ENCODE assay signal across 7 cellular contexts in the genomic region with DNA sequence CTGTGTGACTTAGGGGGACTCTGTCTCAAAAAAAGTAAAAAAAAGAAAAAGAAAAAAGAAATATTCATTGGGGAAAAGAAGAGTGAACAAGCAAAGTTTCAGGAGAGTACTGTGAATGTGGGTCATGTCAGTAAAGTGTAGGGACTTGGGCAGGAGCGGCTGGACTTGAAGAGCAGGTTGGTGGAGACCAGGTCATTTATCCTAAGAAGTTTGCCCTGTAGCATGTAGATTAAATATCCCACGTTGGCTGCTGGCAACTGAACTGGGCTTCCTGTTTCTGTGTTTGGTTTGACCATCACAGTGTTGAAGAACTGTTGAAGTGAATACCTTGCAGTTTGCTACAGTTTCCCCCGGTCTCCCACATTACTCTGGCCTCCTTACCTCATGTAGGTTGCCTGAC. TPM values are rescaled to one million over a fixed set of nuclear protein-coding genes. Genes with fewer than 3 reads are reported as not detected.
DNase-seq lines count a peak whose midpoint lies in the region; ATAC-seq and TF ChIP-seq lines count a peak whose summit lies in the region.
"Not testable (repeated sequence)": the region's sequence is repeated elsewhere in the genome, so short reads cannot be mapped to it uniquely, and the experiment has no call there.

No MANE protein-coding gene starts in this region.

- not testable (repeated sequence) for H4K8ac ChIP-seq in H9 (replicated peaks; ENCODE audit: insufficient read length, low read depth, low read length); trophoblast cell (ENCODE audit: low read depth, low read length)

- not testable (repeated sequence) for H2BK5ac ChIP-seq in H9 (ENCODE audit: insufficient read length, low read length)
- peak overlapping the region; percentile 42 for H2BK5ac ChIP-seq in trophoblast cell (ENCODE audit: low read depth, low read length, poor library complexity)

- H3K27me3 ChIP-seq in H9 (ENCODE audit: insufficient read depth, low read length); breast epithelium; trophoblast cell (ENCODE audit: insufficient read depth, low read length); stomach: not testable (repeated sequence)

- TF ChIP-seq EP300 in stomach (IDR thresholded peaks at IDR 0.05) = not testable (repeated sequence)

- H3K36me3 Mint-ChIP-seq in H9 (ENCODE audit: insufficient read depth in 1 of 3, low read depth in 3 of 3) = peaks cover 2 to 19% (median 19%) of the 10 kb centered on the region in 3 experiments; a peak in 5 of 7 replicates
- H3K36me3 Mint-ChIP-seq in T-helper 17 cell (ENCODE audit: low read depth) = not testable (repeated sequence)
- H3K36me3 Mint-ChIP-seq in activated T-helper 17 cell treated with anti-CD3 and anti-CD28 coated beads, Interleukin-2, amount 50 U/mL, for 72 hours (ENCODE audit: low read depth) = peaks cover 19% of the 10 kb centered on the region

- not testable (repeated sequence) for H3K56ac ChIP-seq in H9 (ENCODE audit: insufficient read length, low read depth, low read length)

- H3K27ac Mint-ChIP-seq in H9 (peak overlapping the region in 2 of 3 experiments; percentile 34 to 59; a peak in 3 of 7 replicates), T-helper 17 cell (peak overlapping the region; percentile 21)
- H3K27ac Mint-ChIP-seq in activated T-helper 17 cell treated with anti-CD3 and anti-CD28 coated beads, Interleukin-2, amount 50 U/mL, for 72 hours = peak overlapping the region; percentile 96

- not testable (repeated sequence) for H3K4me2 ChIP-seq in H9 (ENCODE audit: insufficient read depth, insufficient read length, low read length); trophoblast cell (ENCODE audit: low read length)

- H4K12ac ChIP-seq in trophoblast cell (ENCODE audit: low read depth, low read length) = not testable (repeated sequence)

- H2AK5ac ChIP-seq in H9 (ENCODE audit: insufficient read length, low read length); trophoblast cell (ENCODE audit: low read length): not testable (repeated sequence)

- not testable (repeated sequence) for H3K9me3 ChIP-seq in H9 (ENCODE audit: control insufficient read depth, low read depth, low read length); T-helper 17 cell (ENCODE audit: control insufficient read depth, low read length, poor library complexity, severe bottlenecking); breast epithelium; trophoblast cell (ENCODE audit: insufficient read depth, low read depth, low read length); stomach

- not testable (repeated sequence) for H3K27me3 Mint-ChIP-seq in H9 (ENCODE audit: low read depth); T-helper 17 cell; activated T-helper 17 cell treated with anti-CD3 and anti-CD28 coated beads, Interleukin-2, amount 50 U/mL, for 72 hours

- not testable (repeated sequence) for H2AFZ ChIP-seq in H9 (ENCODE audit: low read length); trophoblast cell (ENCODE audit: insufficient read depth, low read length, poor library complexity)

- not testable (repeated sequence) for H3K23ac ChIP-seq in H9 (ENCODE audit: insufficient read length, low read depth, low read length); trophoblast cell (ENCODE audit: low read length)

- not testable (repeated sequence) for H3K9me3 Mint-ChIP-seq in H9; activated T-helper 17 cell treated with anti-CD3 and anti-CD28 coated beads, Interleukin-2, amount 50 U/mL, for 72 hours

- H3K79me1 ChIP-seq in H9 (ENCODE audit: insufficient read depth, low read depth, low read length, poor library complexity, severe bottlenecking); trophoblast cell (ENCODE audit: low read length): not testable (repeated sequence)

- H3K4me3 ChIP-seq in breast epithelium; trophoblast cell (ENCODE audit: low read depth, low read length); stomach: not testable (repeated sequence)

- H4K5ac ChIP-seq in H9 (ENCODE audit: insufficient read length, low read depth, low read length) = not testable (repeated sequence)

- H2BK15ac ChIP-seq in H9 (ENCODE audit: low read depth, low read length) = not testable (repeated sequence)

- H2BK20ac ChIP-seq in H9 (ENCODE audit: low read depth, low read length, poor library complexity, severe bottlenecking) = not testable (repeated sequence)

- H3K4ac ChIP-seq in H9 (ENCODE audit: low read depth, low read length); trophoblast cell (ENCODE audit: low read depth, low read length): not testable (repeated sequence)

- not testable (repeated sequence) for H4K20me1 ChIP-seq in H9 (ENCODE audit: control insufficient read depth, insufficient read depth, insufficient read length)

- not testable (repeated sequence) for H3K18ac ChIP-seq in H9 (ENCODE audit: insufficient read length, low read depth, low read length); trophoblast cell (ENCODE audit: low read length)

- not testable (repeated sequence) for ATAC-seq in T-helper 17 cell; activated T-helper 17 cell treated with anti-CD3 and anti-CD28 coated beads, Interleukin-2, amount 50 U/mL, for 72 hours (replicated peaks)
- peak; percentile 88 for ATAC-seq in esophagus mucosa

- not testable (repeated sequence) for H3K23me2 ChIP-seq in H9 (ENCODE audit: insufficient read length, low read depth, low read length, poor library complexity, severe bottlenecking)

- H2BK120ac ChIP-seq in H9 (ENCODE audit: low read depth, low read length, poor library complexity, severe bottlenecking) = not testable (repeated sequence)
- peak overlapping the region; percentile 70 for H2BK120ac ChIP-seq in trophoblast cell (ENCODE audit: insufficient read depth, low read length, poor library complexity)

- not testable (repeated sequence) for H3K4me3 Mint-ChIP-seq in H9; T-helper 17 cell; activated T-helper 17 cell treated with anti-CD3 and anti-CD28 coated beads, Interleukin-2, amount 50 U/mL, for 72 hours

- H3K4me1 ChIP-seq in H9 (ENCODE audit: insufficient read depth, low read length); breast epithelium; trophoblast cell (ENCODE audit: control insufficient read depth in 1 of 2, insufficient read depth in 2 of 2, low read length in 2 of 2); stomach: not testable (repeated sequence)

- H2BK12ac ChIP-seq in H9 (ENCODE audit: insufficient read length, low read depth, low read length); trophoblast cell (ENCODE audit: low read length): not testable (repeated sequence)

- intact Hi-C loops in breast epithelium (cut with DNase I; ENCODE audit: low total_unique reads); stomach (cut with DNase I; ENCODE audit: low total_unique reads): not testable (repeated sequence)

- H3K4me1 Mint-ChIP-seq in H9, T-helper 17 cell: not testable (repeated sequence)
- H3K4me1 Mint-ChIP-seq in activated T-helper 17 cell treated with anti-CD3 and anti-CD28 coated beads, Interleukin-2, amount 50 U/mL, for 72 hours = peaks cover 23% of the 10 kb centered on the region

- not testable (repeated sequence) for TF ChIP-seq CTCF in H9 (conservative IDR thresholded peaks at IDR 0.05); breast epithelium (IDR thresholded peaks at IDR 0.05); stomach (IDR thresholded peaks at IDR 0.05)

- WGBS in H9 (ENCODE audit: extremely low coverage, insufficient read length, low lambda C conversion rate) = no CpG with 5 or more reads among the region's 3 CpGs
- no CpG with 5 or more reads among the region's 3 CpGs for whole genome bisulfite sequencing in trophoblast cell (ENCODE audit: extremely low coverage, insufficient coverage, insufficient read length)
- 34 to 59% (median 43%) methylated on average over 3 of the region's 3 CpGs for WGBS in stomach, 5 donors

- not testable (repeated sequence) for H3T11ph ChIP-seq in H9 (ENCODE audit: low read length)

- H4K91ac ChIP-seq in H9 (ENCODE audit: insufficient read length, low read depth, low read length) = not testable (repeated sequence)
- peak overlapping the region; percentile 40 for H4K91ac ChIP-seq in trophoblast cell (ENCODE audit: low read depth, low read length)

- not testable (repeated sequence) for TF ChIP-seq POLR2A in breast epithelium (IDR thresholded peaks at IDR 0.05); stomach (IDR thresholded peaks at IDR 0.05)

- H3K36me3 ChIP-seq in breast epithelium; trophoblast cell (ENCODE audit: control insufficient read depth in 1 of 2, insufficient read depth in 2 of 2, low read length in 2 of 2): not testable (repeated sequence)
- peaks cover 0 to 47% (median 33%) of the 10 kb centered on the region in 4 donors for H3K36me3 ChIP-seq in stomach

- H3K79me2 ChIP-seq in H9 (ENCODE audit: insufficient read depth, low read length); trophoblast cell (ENCODE audit: control insufficient read depth, insufficient read depth, low read length, poor library complexity): not testable (repeated sequence)

- not testable (repeated sequence) for DNase-seq in H9, T-helper 17 cell
- DNase-seq in breast epithelium (ENCODE audit: low spot score in 2 of 2) (peak; percentile 22 to 62), trophoblast cell (peak in 1 of 2 donors; percentile 34), stomach (peak; percentile 54)

- H3K9ac ChIP-seq in H9 (ENCODE audit: extremely low read depth, insufficient read length, low read length); trophoblast cell (ENCODE audit: low read length): not testable (repeated sequence)

- not testable (repeated sequence) for H3K27ac ChIP-seq in H9 (ENCODE audit: insufficient read length, low read depth, low read length); trophoblast cell (ENCODE audit: low read depth, low read length); stomach
- H3K27ac ChIP-seq in breast epithelium = peak overlapping the region in 1 of 2 donors; percentile 45

- not testable (repeated sequence) for H3K14ac ChIP-seq in H9 (ENCODE audit: insufficient read depth, low read length); trophoblast cell (ENCODE audit: low read length)

RNA-seq across cellular contexts. Expression of a gene that starts 32.8 kb away (rescaled TPM):
- 74.2 and 74.4 TPM in 2 replicates for total RNA-seq in H9 (2021)
- total RNA-seq in T-helper 17 cell = 10 to 100 TPM; 73.7 to 87.4 TPM
- 10 to 100 TPM; 67.4 to 85.7 TPM for total RNA-seq in activated T-helper 17 cell treated with anti-CD3 and anti-CD28 coated beads, Interleukin-2, amount 50 U/mL, for 72 hours
- total RNA-seq in breast epithelium = 100 to 1,000 TPM; 119 to 148 (median 120) TPM
- 48.8 TPM for total RNA-seq in esophagus mucosa
- 92.6 and 97.8 TPM in 2 replicates for polyA plus RNA-seq in trophoblast cell (2013)
- 100 to 1,000 TPM; 100 to 157 (median 149) TPM for total RNA-seq in stomach
- polyA plus RNA-seq in stomach = 10 to 100 TPM; 20.3 to 26.3 (median 21.2) TPM

Comparison
In these comparisons a context has a peak if more than half of its experiments do, and no peak if none do; other contexts are left out.
1. H3K27ac Mint-ChIP-seq: peak in every context shown above with its lines; median percentile 96 in activated T-helper 17 cell treated with anti-CD3 and anti-CD28 coated beads, Interleukin-2, amount 50 U/mL, for 72 hours; 46 in H9; 21 in T-helper 17 cell.